ENCODE assay signal across 19 cellular contexts in genomic region chr5:12861891-12862290, GRCh38.
"Had no signal": no experiment of that assay in that cellular context is flagged by ENCODE, and none has a peak within 500 bp of the region (broad histone marks: within the 10 kb centered on the region; RNA-seq: fewer than 3 reads in every experiment).

No MANE protein-coding gene starts in this region.

- H3K36me3 Mint-ChIP-seq: activated naive CD4-positive, alpha-beta T cell treated with anti-CD3 and anti-CD28 coated beads, Interleukin-2, amount 10 ng/mL, durations not matched to agents 7 days and 5 days; natural killer cell; stimulated activated naive B cell treated with anti-CD40 and anti-IgM and Interleukin-4, amounts not matched to agents 10 μg/mL and 1 μg/mL and 100 μg/mL, for 72 hours had no signal

- H3K4me1 Mint-ChIP-seq: activated naive CD4-positive, alpha-beta T cell treated with anti-CD3 and anti-CD28 coated beads, Interleukin-2, amount 10 ng/mL, durations not matched to agents 7 days and 5 days; stimulated activated naive B cell treated with anti-CD40 and anti-IgM and Interleukin-4, amounts not matched to agents 10 μg/mL and 1 μg/mL and 100 μg/mL, for 72 hours had no signal

- DNase-seq: activated CD4-positive, alpha-beta T cell treated with anti-CD3 and anti-CD28 coated beads for 4 hours; activated naive CD4-positive, alpha-beta T cell treated with anti-CD3 and anti-CD28 coated beads, Interleukin-2, amount 10 ng/mL, durations not matched to agents 7 days and 5 days; caudate nucleus; colonic mucosa; effector CD4-positive, alpha-beta T cell; foreskin melanocyte; heart left ventricle; natural killer cell; occipital lobe; right cardiac atrium; spleen; stimulated activated CD4-positive, alpha-beta T cell treated with anti-CD3 and anti-CD28 coated beads, Interleukin-2, amount 100 ng/mL, for 24 hours; stimulated activated naive B cell treated with anti-CD40 and anti-IgM and Interleukin-4, amounts not matched to agents 10 μg/mL and 1 μg/mL and 100 μg/mL, for 72 hours; substantia nigra; T-helper 9 cell; transverse colon had no signal

- H3K27ac ChIP-seq: colonic mucosa, heart left ventricle, spleen, transverse colon, VCaP had no signal

- H3K27me3 ChIP-seq: colonic mucosa, heart left ventricle, spleen, transverse colon had no signal

- H3K4me1 ChIP-seq: colonic mucosa, heart left ventricle, spleen, transverse colon had no signal

- ATAC-seq: heart left ventricle; natural killer cell; right cardiac atrium; stimulated activated naive B cell treated with anti-CD40 and anti-IgM and Interleukin-4, amounts not matched to agents 10 μg/mL and 1 μg/mL and 100 μg/mL, for 72 hours had no signal

- H3K27me3 Mint-ChIP-seq: activated naive CD4-positive, alpha-beta T cell treated with anti-CD3 and anti-CD28 coated beads, Interleukin-2, amount 10 ng/mL, durations not matched to agents 7 days and 5 days; progenitor cell of endocrine pancreas; stimulated activated naive B cell treated with anti-CD40 and anti-IgM and Interleukin-4, amounts not matched to agents 10 μg/mL and 1 μg/mL and 100 μg/mL, for 72 hours had no signal

- H3K9me3 ChIP-seq: colonic mucosa, transverse colon had no signal

- H3K36me3 ChIP-seq: colonic mucosa, heart left ventricle, spleen, transverse colon had no signal

- H3K4me3 ChIP-seq: colonic mucosa, heart left ventricle, lung, spleen, transverse colon had no signal

- H3K4me3 Mint-ChIP-seq: activated naive CD4-positive, alpha-beta T cell treated with anti-CD3 and anti-CD28 coated beads, Interleukin-2, amount 10 ng/mL, durations not matched to agents 7 days and 5 days; natural killer cell; stimulated activated naive B cell treated with anti-CD40 and anti-IgM and Interleukin-4, amounts not matched to agents 10 μg/mL and 1 μg/mL and 100 μg/mL, for 72 hours had no signal

- H3K27ac Mint-ChIP-seq: activated naive CD4-positive, alpha-beta T cell treated with anti-CD3 and anti-CD28 coated beads, Interleukin-2, amount 10 ng/mL, durations not matched to agents 7 days and 5 days; natural killer cell; progenitor cell of endocrine pancreas; stimulated activated naive B cell treated with anti-CD40 and anti-IgM and Interleukin-4, amounts not matched to agents 10 μg/mL and 1 μg/mL and 100 μg/mL, for 72 hours had no signal
